ENCODE assay signal across 1 cellular context in the genomic region with DNA sequence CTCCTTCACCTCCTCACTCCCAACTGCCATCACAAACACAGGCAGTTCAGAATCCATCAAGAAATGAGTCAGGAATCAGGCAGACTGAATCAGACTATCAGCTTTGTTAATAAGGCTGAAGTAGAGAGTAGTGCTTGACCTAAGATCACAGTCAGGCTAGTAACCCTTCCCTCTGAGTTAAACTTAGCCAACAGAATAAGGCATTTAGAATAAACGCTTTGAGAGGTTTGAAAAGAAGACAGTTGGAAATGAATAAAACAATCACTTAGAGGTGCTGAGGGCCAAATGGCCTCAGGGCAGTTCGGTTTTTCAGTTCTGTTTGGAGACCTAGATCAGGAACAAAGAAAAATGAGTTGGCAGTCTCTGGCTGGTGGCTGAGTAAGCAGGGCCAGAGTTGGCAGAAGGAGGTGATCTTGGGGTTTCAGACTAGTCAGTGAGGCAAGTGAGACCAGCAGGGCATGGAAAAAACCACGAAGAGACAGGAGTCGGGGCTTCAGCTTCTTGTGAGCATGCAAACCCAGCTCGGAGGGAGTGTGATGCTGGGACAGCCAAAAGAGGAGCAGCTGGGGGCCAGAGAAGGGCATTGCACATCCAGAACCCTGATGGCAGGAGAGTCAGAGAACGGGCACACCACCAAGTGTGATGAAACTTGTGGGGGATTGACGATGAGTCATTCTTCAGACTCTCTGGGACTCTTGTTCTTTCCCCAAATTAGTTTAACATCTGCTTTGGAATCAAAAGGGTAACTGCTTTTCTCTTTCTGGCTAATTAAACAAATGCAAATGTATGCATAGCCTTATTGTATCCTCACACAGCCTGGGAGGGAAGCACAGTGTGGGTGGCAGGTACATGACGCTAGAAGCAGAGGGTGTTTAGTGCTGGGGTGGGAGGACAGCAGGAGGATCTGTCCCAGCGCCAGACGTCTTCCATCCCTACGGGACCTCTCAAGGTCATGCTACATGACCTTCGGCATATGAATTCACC.
A peak's percentile ranks its signal among the peaks of the same experiment; 100 is the strongest.
TF ChIP-seq lines count a peak whose summit lies in the region.

No MANE protein-coding gene starts in this region.

TF ChIP-seq in SK-N-SH, 30 proteins besides CTCF, POLR2A, EP300 and RAD21 (continued from another document):
- TF ChIP-seq, protein P1, sequence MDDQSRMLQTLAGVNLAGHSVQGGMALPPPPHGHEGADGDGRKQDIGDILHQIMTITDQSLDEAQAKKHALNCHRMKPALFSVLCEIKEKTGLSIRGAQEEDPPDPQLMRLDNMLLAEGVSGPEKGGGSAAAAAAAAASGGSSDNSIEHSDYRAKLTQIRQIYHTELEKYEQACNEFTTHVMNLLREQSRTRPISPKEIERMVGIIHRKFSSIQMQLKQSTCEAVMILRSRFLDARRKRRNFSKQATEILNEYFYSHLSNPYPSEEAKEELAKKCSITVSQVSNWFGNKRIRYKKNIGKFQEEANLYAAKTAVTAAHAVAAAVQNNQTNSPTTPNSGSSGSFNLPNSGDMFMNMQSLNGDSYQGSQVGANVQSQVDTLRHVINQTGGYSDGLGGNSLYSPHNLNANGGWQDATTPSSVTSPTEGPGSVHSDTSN (IDR thresholded peaks at IDR 0.05): peak; percentile 58
- TF ChIP-seq, protein P2, sequence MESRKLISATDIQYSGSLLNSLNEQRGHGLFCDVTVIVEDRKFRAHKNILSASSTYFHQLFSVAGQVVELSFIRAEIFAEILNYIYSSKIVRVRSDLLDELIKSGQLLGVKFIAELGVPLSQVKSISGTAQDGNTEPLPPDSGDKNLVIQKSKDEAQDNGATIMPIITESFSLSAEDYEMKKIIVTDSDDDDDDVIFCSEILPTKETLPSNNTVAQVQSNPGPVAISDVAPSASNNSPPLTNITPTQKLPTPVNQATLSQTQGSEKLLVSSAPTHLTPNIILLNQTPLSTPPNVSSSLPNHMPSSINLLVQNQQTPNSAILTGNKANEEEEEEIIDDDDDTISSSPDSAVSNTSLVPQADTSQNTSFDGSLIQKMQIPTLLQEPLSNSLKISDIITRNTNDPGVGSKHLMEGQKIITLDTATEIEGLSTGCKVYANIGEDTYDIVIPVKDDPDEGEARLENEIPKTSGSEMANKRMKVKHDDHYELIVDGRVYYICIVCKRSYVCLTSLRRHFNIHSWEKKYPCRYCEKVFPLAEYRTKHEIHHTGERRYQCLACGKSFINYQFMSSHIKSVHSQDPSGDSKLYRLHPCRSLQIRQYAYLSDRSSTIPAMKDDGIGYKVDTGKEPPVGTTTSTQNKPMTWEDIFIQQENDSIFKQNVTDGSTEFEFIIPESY (IDR thresholded peaks at IDR 0.05; ENCODE audit: borderline replicate concordance, low read depth): 0 out of 2 replicates have a peak, but pooled peaks have one; percentile 17
- TF ChIP-seq TAF1 (IDR thresholded peaks at IDR 0.05; ENCODE audit: borderline replicate concordance, low read depth, low read length): 0 out of 2 replicates have a peak, but pooled peaks have one; percentile 25
- TF ChIP-seq FOXM1 (IDR thresholded peaks at IDR 0.05; ENCODE audit: low read depth): no peak
- TF ChIP-seq NRF1 (IDR thresholded peaks at IDR 0.05; ENCODE audit: low read depth, low read length): no peak
- TF ChIP-seq EZH2phosphoT487 (IDR thresholded peaks at IDR 0.05; ENCODE audit: borderline replicate concordance, low read depth): no peak
- TF ChIP-seq NFIC (IDR thresholded peaks at IDR 0.05; ENCODE audit: borderline replicate concordance): peak; percentile 84
